ENCODE assay signal across 13 cellular contexts in the genomic region with DNA sequence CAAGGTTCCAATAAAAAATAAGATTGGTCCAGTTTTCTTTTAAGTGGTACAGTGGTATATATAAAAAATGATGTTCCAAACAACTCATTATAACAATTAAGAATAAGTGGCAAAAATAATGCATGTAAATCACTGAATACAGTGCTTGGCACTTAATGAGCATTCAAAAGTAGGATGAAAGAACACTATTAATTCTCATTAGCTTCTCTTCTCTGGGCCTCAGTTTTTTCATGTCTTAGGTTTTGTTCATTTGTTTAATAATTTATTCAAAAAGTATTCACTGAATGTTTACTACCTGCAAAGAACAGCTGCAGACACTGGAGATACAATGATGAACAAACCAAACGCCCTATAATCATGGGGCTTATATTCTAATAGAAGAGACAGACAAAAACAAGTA. TPM values are rescaled to one million over a fixed set of nuclear protein-coding genes. Genes with fewer than 3 reads are reported as not detected.
A peak's percentile ranks its signal among the peaks of the same experiment; 100 is the strongest.
DNase-seq lines count a peak whose midpoint lies in the region; ATAC-seq and TF ChIP-seq lines count a peak whose summit lies in the region.
"Had no signal": no experiment of that assay in that cellular context is flagged by ENCODE, and none has a peak within 500 bp of the region (broad histone marks: within the 10 kb centered on the region; RNA-seq: fewer than 3 reads in every experiment).

No MANE protein-coding gene starts in this region.

- TF ChIP-seq POLR2A in upper lobe of left lung (IDR thresholded peaks at IDR 0.05) = no peak

- no peak for DNase-seq in heart right ventricle
- no peak for DNase-seq in cardiac septum (ENCODE audit: low spot score)
- no peak for DNase-seq in adipocyte (ENCODE audit: low read depth)
- no peak for DNase-seq in memory B cell (ENCODE audit: low spot score in 2 of 2)
- DNase-seq in upper lobe of left lung = no peak
- no peak for DNase-seq in DMS79 treated with DMSO at 0.1 percent for 48 hours (lab: John Stamatoyannopoulos, UW)
- no peak for DNase-seq in NCI-H510A (lab: John Stamatoyannopoulos, UW)
- DNase-seq: AML-193; cortex of kidney; NCI-H146; pancreas; stimulated activated CD4-positive, alpha-beta T cell treated with anti-CD3 and anti-CD28 coated beads, Interleukin-4, amount 100 ng/mL, for 1 hour had no signal

- H3K27me3 Mint-ChIP-seq in memory B cell = no peaks in the 10 kb centered on the region

- no peak overlapping the region for H3K4me3 Mint-ChIP-seq in memory B cell

- H3K9me3 ChIP-seq in heart right ventricle = no peaks in the 10 kb centered on the region
- no peaks in the 10 kb centered on the region for H3K9me3 ChIP-seq in adipocyte (ENCODE audit: control insufficient read depth, low read length)
- no peaks in the 10 kb centered on the region for H3K9me3 ChIP-seq in upper lobe of left lung
- H3K9me3 ChIP-seq: pancreas had no signal

- ATAC-seq in heart right ventricle (no peak), memory B cell (ENCODE audit: low read depth) (no peak), upper lobe of left lung (ENCODE audit: low FRiP score in 2 of 2) (no peak), GM21786 (IDR thresholded peaks at IDR 0.05; ENCODE audit: unreplicated experiment) (no peak)
- ATAC-seq: pancreas had no signal

- peak overlapping the region; percentile 11 for H3K9ac ChIP-seq in adipocyte (ENCODE audit: low read length)

- TF ChIP-seq CTCF in heart right ventricle (IDR thresholded peaks at IDR 0.05) (no peak), upper lobe of left lung (IDR thresholded peaks at IDR 0.05) (no peak)

- intact Hi-C loops in heart right ventricle (cut with DNase I) (no loop called here), cardiac septum (cut with DNase I) (no loop called here)

- peaks cover 6% of the 10 kb centered on the region for H3K36me3 Mint-ChIP-seq in memory B cell

- peaks cover 0 to 56% (median 4%) of the 10 kb centered on the region in 9 donors for H3K36me3 ChIP-seq in heart right ventricle
- H3K36me3 ChIP-seq in adipocyte (ENCODE audit: control insufficient read depth, insufficient read depth, low read length, severe bottlenecking) = peaks cover 46% of the 10 kb centered on the region
- H3K36me3 ChIP-seq in upper lobe of left lung = peaks cover 0 to 40% (median 9%) of the 10 kb centered on the region in 4 donors

- H3K4me1 ChIP-seq in heart right ventricle = peaks cover 20 to 100% (median 84%) of the 10 kb centered on the region in 9 donors
- peaks cover 58% of the 10 kb centered on the region for H3K4me1 ChIP-seq in adipocyte (ENCODE audit: control insufficient read depth, insufficient read depth, low read length)
- peaks cover 64 to 97% (median 83%) of the 10 kb centered on the region in 4 donors for H3K4me1 ChIP-seq in upper lobe of left lung

- H3K9me3 Mint-ChIP-seq in memory B cell = no peaks in the 10 kb centered on the region

- WGBS in heart right ventricle, 2 donors = 85 to 90% methylated on average over 1 of the region's 1 CpG
- 77 to 85% methylated on average over 1 of the region's 1 CpG for WGBS in upper lobe of left lung, 2 donors

- no peak for TF ChIP-seq EP300 in upper lobe of left lung (IDR thresholded peaks at IDR 0.05)

- no peak overlapping the region for H3K4me3 ChIP-seq in heart right ventricle
- H3K4me3 ChIP-seq in adipocyte (ENCODE audit: low read length) = no peak overlapping the region
- H3K4me3 ChIP-seq in upper lobe of left lung = no peak overlapping the region
- H3K4me3 ChIP-seq: pancreas had no signal

- H3K4me1 Mint-ChIP-seq in memory B cell = peaks cover 32% of the 10 kb centered on the region

- H3K27ac ChIP-seq in heart right ventricle = peak overlapping the region in 6 of 10 donors; percentile 9 to 93 (median 88)
- peak overlapping the region in 3 of 4 donors; percentile 89 to 99 (median 90) for H3K27ac ChIP-seq in upper lobe of left lung

- H3K27me3 ChIP-seq in heart right ventricle (no peaks in the 10 kb centered on the region), adipocyte (replicated peaks; ENCODE audit: control insufficient read depth, insufficient read depth, low read length) (no peaks in the 10 kb centered on the region), upper lobe of left lung (no peaks in the 10 kb centered on the region)
- H3K27me3 ChIP-seq: pancreas had no signal

- H3K27ac Mint-ChIP-seq in memory B cell = peak overlapping the region; percentile 20

RNA-seq across cellular contexts. Expression of gene BCL2L1, which starts 21.1 kb away (rescaled TPM):
- 10 to 100 TPM; 34.7 to 97.4 (median 45.9) TPM for total RNA-seq in heart right ventricle
- 100 to 1,000 TPM in 1 of 2 donors, 10 to 100 TPM in 1; 35.2 to 128 TPM for polyA plus RNA-seq in heart right ventricle
- 42.5 TPM for total RNA-seq in cardiac septum
- 100 to 1,000 TPM; 131 to 245 (median 182) TPM for total RNA-seq in upper lobe of left lung

RNA-seq across cellular contexts. Expression of gene TPX2, which starts 37.5 kb away (rescaled TPM):
- 1 to 10 TPM in 4 of 10 donors, under 1 TPM in 6; 0.17 to 9.6 (median 0.85) TPM for total RNA-seq in heart right ventricle
- under 1 TPM; 0.29 to 0.72 TPM for polyA plus RNA-seq in heart right ventricle
- 0.78 TPM for total RNA-seq in cardiac septum
- total RNA-seq in upper lobe of left lung = 1 to 10 TPM; 1.0 to 6.7 (median 3.8) TPM
